In the genomic region with DNA sequence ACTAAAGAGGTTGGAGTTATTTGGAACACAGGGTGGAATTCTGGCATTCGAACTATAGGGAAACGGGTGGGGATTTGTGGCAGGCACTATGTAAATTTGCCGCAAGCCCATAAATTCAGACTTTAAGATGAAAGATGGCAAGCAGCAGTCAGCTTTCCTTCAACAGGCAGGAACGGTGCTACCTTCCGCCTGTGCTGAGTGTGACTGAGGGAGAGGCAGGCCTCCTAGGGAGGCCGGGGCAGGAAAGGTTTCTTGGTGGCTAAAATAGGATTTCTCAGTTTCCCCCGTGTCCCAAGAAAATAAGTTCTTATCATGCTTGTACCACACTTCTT, we compare ENCODE assay signal across 1 cellular context.
TF ChIP-seq lines count a peak whose summit lies in the region.

No MANE protein-coding gene starts in this region.

TF ChIP-seq in HepG2, 621 proteins besides CTCF, POLR2A, EP300 and RAD21:
- TF ChIP-seq MYC (CRISPR knock-in tag; IDR thresholded peaks at IDR 0.05; ENCODE audit: borderline replicate concordance) (0 out of 2 replicates have a peak, but pooled peaks have one; percentile 6), ZBTB7A (CRISPR knock-in tag; IDR thresholded peaks at IDR 0.05) (no peak)
- TF ChIP-seq, protein P1, sequence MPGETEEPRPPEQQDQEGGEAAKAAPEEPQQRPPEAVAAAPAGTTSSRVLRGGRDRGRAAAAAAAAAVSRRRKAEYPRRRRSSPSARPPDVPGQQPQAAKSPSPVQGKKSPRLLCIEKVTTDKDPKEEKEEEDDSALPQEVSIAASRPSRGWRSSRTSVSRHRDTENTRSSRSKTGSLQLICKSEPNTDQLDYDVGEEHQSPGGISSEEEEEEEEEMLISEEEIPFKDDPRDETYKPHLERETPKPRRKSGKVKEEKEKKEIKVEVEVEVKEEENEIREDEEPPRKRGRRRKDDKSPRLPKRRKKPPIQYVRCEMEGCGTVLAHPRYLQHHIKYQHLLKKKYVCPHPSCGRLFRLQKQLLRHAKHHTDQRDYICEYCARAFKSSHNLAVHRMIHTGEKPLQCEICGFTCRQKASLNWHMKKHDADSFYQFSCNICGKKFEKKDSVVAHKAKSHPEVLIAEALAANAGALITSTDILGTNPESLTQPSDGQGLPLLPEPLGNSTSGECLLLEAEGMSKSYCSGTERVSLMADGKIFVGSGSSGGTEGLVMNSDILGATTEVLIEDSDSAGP (CRISPR knock-in tag; IDR thresholded peaks at IDR 0.05; ENCODE audit: borderline replicate concordance): 0 out of 2 replicates have a peak, but pooled peaks have one; percentile 28
- TF ChIP-seq, protein P2, sequence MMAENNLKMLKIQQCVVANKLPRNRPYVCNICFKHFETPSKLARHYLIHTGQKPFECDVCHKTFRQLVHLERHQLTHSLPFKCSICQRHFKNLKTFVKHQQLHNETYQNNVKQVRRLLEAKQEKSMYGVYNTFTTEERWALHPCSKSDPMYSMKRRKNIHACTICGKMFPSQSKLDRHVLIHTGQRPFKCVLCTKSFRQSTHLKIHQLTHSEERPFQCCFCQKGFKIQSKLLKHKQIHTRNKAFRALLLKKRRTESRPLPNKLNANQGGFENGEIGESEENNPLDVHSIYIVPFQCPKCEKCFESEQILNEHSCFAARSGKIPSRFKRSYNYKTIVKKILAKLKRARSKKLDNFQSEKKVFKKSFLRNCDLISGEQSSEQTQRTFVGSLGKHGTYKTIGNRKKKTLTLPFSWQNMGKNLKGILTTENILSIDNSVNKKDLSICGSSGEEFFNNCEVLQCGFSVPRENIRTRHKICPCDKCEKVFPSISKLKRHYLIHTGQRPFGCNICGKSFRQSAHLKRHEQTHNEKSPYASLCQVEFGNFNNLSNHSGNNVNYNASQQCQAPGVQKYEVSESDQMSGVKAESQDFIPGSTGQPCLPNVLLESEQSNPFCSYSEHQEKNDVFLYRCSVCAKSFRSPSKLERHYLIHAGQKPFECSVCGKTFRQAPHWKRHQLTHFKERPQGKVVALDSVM (CRISPR knock-in tag; IDR thresholded peaks at IDR 0.05): peak; percentile 12; the same call in 1 of the 2 replicates
TF ChIP-seq in HepG2: peak in this region for 3.
